In genomic region chr6:157631388-157631787, GRCh38 we compare ENCODE assay signal across 23 cellular contexts.
DNase-seq lines count a peak whose midpoint lies in the region; ATAC-seq and TF ChIP-seq lines count a peak whose summit lies in the region.
"Had no signal": no experiment of that assay in that cellular context is flagged by ENCODE, and none has a peak within 500 bp of the region (broad histone marks: within the 10 kb centered on the region; RNA-seq: fewer than 3 reads in every experiment).

No MANE protein-coding gene starts in this region.

- DNase-seq in AG10803 (ENCODE audit: low read depth) (peak; percentile 21), GM03348 (ENCODE audit: low spot score) (peak; percentile 42), fibroblast of mammary gland (ENCODE audit: low read depth) (peak; percentile 7), retina (peak; percentile 38), kidney glomerular epithelial cell (lab: John Stamatoyannopoulos, UW) (no peak)
- DNase-seq: ACHN; activated CD4-positive, alpha-beta T cell treated with anti-CD3 and anti-CD28 coated beads, Interleukin-2, amount 10 ng/mL, durations not matched to agents 7 days and 5 days; activated naive CD4-positive, alpha-beta T cell; activated T-cell treated with anti-CD3 and anti-CD28 coated beads, Interleukin-2, amount 50 U/mL, for 48 hours; adrenal gland; colonic mucosa; effector memory CD8-positive, alpha-beta T cell; hypothalamus; NCI-H146; posterior cingulate gyrus; stimulated activated CD4-positive, alpha-beta T cell treated with anti-CD3 and anti-CD28 coated beads, Interleukin-1b, Interleukin-23, amount 100 ng/mL, for 48 hours; upper lobe of left lung had no signal

- H3K4me3 ChIP-seq in AG10803 (ENCODE audit: low read length), result no peak overlapping the region
- H3K4me3 ChIP-seq in fibroblast of mammary gland (ENCODE audit: control insufficient read depth, low read depth, low read length), result no peak overlapping the region
- H3K4me3 ChIP-seq: adrenal gland, colonic mucosa, GM23338, SK-N-MC, skin epidermis, upper lobe of left lung had no signal

- ATAC-seq in HG03095 (IDR thresholded peaks at IDR 0.05; ENCODE audit: unreplicated experiment) (no peak), GM21717 (IDR thresholded peaks at IDR 0.05; ENCODE audit: unreplicated experiment) (no peak), GM19455 (IDR thresholded peaks at IDR 0.05; ENCODE audit: unreplicated experiment) (no peak)
- ATAC-seq: effector memory CD8-positive, alpha-beta T cell; GM23338 had no signal

- TF ChIP-seq CTCF in AG10803 (conservative IDR thresholded peaks at IDR 0.05; ENCODE audit: low read length) (no peak), fibroblast of mammary gland (conservative IDR thresholded peaks at IDR 0.05; ENCODE audit: control insufficient read depth, insufficient read depth, low read depth, low read length) (no peak)
